Comparison of ENCODE assay signal across 15 cellular contexts in the genomic region with DNA sequence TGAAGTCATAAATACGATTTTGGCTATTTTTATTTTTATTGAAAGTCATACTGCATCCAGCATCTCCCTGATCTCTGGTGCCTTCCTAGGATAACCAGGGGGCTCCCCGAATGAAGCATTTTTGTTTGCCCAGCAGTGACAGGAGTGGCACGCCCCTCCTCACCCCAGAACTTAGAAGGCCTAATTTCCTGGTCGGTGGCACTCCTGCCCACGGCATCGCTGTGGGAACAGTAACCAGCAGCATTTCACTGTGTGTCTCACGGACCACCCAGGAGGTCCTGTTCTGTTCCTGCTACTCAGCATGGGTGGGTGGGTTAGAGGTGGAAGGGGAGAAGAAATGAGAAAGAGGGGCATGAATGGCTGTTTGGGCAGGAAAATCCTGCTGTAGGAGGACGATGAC.
DNase-seq lines count a peak whose midpoint lies in the region; ATAC-seq lines count a peak whose summit lies in the region.
"Had no signal": no experiment of that assay in that cellular context is flagged by ENCODE, and none has a peak within 500 bp of the region (broad histone marks: within the 10 kb centered on the region; RNA-seq: fewer than 3 reads in every experiment).

No MANE protein-coding gene starts in this region.

- ATAC-seq in HG02678 (IDR thresholded peaks at IDR 0.05; ENCODE audit: unreplicated experiment) (no peak), GM18858 (IDR thresholded peaks at IDR 0.05; ENCODE audit: unreplicated experiment) (no peak)
- ATAC-seq: CD8-positive, alpha-beta T cell had no signal

- DNase-seq in activated CD8-positive, alpha-beta memory T cell treated with anti-CD3 and anti-CD28 coated beads for 24 hours = peak; percentile 3
- DNase-seq in activated CD8-positive, alpha-beta memory T cell treated with anti-CD3 and anti-CD28 coated beads, Interleukin-2, amount 50 U/mL, for 48 hours = no peak
- DNase-seq in ecto neural progenitor cell (ENCODE audit: low spot score) (peak; percentile 10), islet precursor cell (peak; percentile 14)
- DNase-seq in activated CD4-positive, alpha-beta T cell treated with anti-CD3 and anti-CD28 coated beads, Interleukin-2, amount 50 U/mL, for 1 hour = no peak
- DNase-seq: Caco-2; CD4-positive, CD25-positive, alpha-beta regulatory T cell; DMS153; DND-41; GM23248; H7; HCEC 1CT had no signal

Comparison
In these comparisons a context has a peak if more than half of its experiments do, and no peak if none do; other contexts are left out.
1. DNase-seq: peak in activated CD8-positive, alpha-beta memory T cell treated with anti-CD3 and anti-CD28 coated beads for 24 hours (single experiment), ecto neural progenitor cell (single experiment) and islet precursor cell (single experiment); none in activated CD8-positive, alpha-beta memory T cell treated with anti-CD3 and anti-CD28 coated beads, Interleukin-2, amount 50 U/mL, for 48 hours (single experiment) and activated CD4-positive, alpha-beta T cell treated with anti-CD3 and anti-CD28 coated beads, Interleukin-2, amount 50 U/mL, for 1 hour (single experiment).